Comparison of ENCODE assay signal across 6 cellular contexts in genomic region chr4:178450614-178451013, GRCh38.
"Had no signal": no experiment of that assay in that cellular context is flagged by ENCODE, and none has a peak within 500 bp of the region (broad histone marks: within the 10 kb centered on the region; RNA-seq: fewer than 3 reads in every experiment).

No MANE protein-coding gene starts in this region.

- DNase-seq: IMR-90, KBM-7, KG1 had no signal

- H3K27ac ChIP-seq: HL-60 had no signal

- ATAC-seq: K562 had no signal

- FAIRE-seq: HTR-8/SVneo, K562 had no signal

- H3K4me3 ChIP-seq: K562 had no signal
